In the genomic region with DNA sequence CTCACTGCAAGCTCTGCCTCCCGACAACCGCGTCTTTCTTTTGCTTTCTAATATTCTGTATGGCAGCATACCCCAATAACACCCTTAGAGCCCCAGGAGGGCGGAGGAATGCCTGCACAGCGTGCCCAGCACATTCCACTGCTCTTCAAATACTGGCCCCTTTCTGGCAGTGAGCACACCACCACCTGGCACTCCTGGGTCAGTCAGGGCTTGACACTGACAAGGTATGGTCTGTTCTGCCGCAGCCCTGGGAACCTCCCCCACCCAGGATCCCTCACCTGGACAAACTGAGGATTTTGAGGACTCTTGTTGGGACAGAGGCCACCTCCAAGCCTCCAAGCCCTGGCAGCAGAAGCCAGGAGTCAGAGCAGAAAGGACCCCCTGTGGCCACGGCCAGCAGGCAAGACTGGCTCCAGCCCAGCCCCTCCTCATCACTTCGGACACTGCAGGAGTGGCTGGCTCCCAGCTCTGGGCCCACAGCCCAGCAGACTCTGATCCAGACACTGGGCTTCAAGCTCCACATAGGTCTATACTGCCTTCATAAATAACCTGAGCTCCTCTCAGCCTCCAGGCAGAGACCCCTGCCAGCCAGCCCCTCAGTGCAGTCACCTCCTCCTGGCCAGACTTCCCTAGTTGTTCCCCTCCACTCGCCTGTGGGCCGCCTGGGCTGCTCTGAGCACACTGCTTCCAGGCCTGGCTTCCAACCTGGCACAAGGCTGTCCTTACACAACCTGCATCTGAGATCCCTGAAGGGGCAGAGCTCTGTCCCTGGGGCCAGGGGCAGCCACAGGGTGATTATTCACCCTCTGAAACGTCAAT, we compare ENCODE assay signal across 14 cellular contexts. TPM values are rescaled to one million over a fixed set of nuclear protein-coding genes. Genes with fewer than 3 reads are reported as not detected.
A peak's percentile ranks its signal among the peaks of the same experiment; 100 is the strongest.
DNase-seq lines count a peak whose midpoint lies in the region; ATAC-seq, FAIRE-seq and TF ChIP-seq lines count a peak whose summit lies in the region.
"Had no signal": no experiment of that assay in that cellular context is flagged by ENCODE, and none has a peak within 500 bp of the region (broad histone marks: within the 10 kb centered on the region; RNA-seq: fewer than 3 reads in every experiment).

No MANE protein-coding gene starts in this region.

- intact Hi-C loops in lower lobe of right lung (cut with DNase I) = no loop called here
- intact Hi-C loops in activated CD4-positive, alpha-beta T cell treated with anti-CD3 and anti-CD28 coated beads, Interleukin-2, amount 10 ng/mL, durations not matched to agents 24 days and 14 days (cut with micrococcal nuclease) = no loop called here

- H3K4me1 Mint-ChIP-seq in chondrocyte (ENCODE audit: low read depth) = peaks cover 25% of the 10 kb centered on the region
- peaks cover 6% of the 10 kb centered on the region for H3K4me1 Mint-ChIP-seq in activated CD4-positive, alpha-beta T cell treated with anti-CD3 and anti-CD28 coated beads, Interleukin-2, amount 10 ng/mL, durations not matched to agents 24 days and 14 days

- peak; percentile 61 for DNase-seq in NCI-H446 treated with DMSO at 0.1 percent for 48 hours (lab: John Stamatoyannopoulos, UW)
- no peak for DNase-seq in chondrocyte (ENCODE audit: low spot score)
- no peak for DNase-seq in lower lobe of right lung
- DNase-seq in substantia nigra (lab: John Stamatoyannopoulos, UW) = peak in 7 of 49 donors; percentile 25 to 74 (median 54)
- no peak for DNase-seq in small intestine
- no peak for DNase-seq in dedifferentiated amniotic fluid mesenchymal stem cell (ENCODE audit: extremely low spot score)
- no peak for DNase-seq in activated CD4-positive, alpha-beta T cell treated with anti-CD3 and anti-CD28 coated beads, Interleukin-2, amount 10 ng/mL, durations not matched to agents 24 days and 14 days
- DNase-seq: brain microvascular endothelial cell; CD4-positive, CD25-positive, alpha-beta regulatory T cell; esophagus squamous epithelium; immature natural killer cell; naive thymus-derived CD4-positive, alpha-beta T cell; NCI-H1092; NCI-H510A treated with DMSO at 0.1 percent for 48 hours had no signal

- ATAC-seq in lower lobe of right lung = peak; percentile 32 to 41
- ATAC-seq: naive thymus-derived CD4-positive, alpha-beta T cell had no signal

- peaks cover 25% of the 10 kb centered on the region for H3K36me3 Mint-ChIP-seq in chondrocyte (ENCODE audit: low read depth)
- peaks cover 37% of the 10 kb centered on the region for H3K36me3 Mint-ChIP-seq in activated CD4-positive, alpha-beta T cell treated with anti-CD3 and anti-CD28 coated beads, Interleukin-2, amount 10 ng/mL, durations not matched to agents 24 days and 14 days (ENCODE audit: low read depth)

- H3K9me3 Mint-ChIP-seq in chondrocyte (ENCODE audit: low read depth) = no peaks in the 10 kb centered on the region
- H3K9me3 Mint-ChIP-seq in activated CD4-positive, alpha-beta T cell treated with anti-CD3 and anti-CD28 coated beads, Interleukin-2, amount 10 ng/mL, durations not matched to agents 24 days and 14 days = no peaks in the 10 kb centered on the region
- H3K9me3 Mint-ChIP-seq: CD4-positive, CD25-positive, alpha-beta regulatory T cell; immature natural killer cell; naive thymus-derived CD4-positive, alpha-beta T cell had no signal

- 77 to 89% (median 78%) methylated on average over 10 to 11 of the region's 11 CpGs for WGBS in small intestine, 3 donors

- H3K4me3 ChIP-seq in lower lobe of right lung (no peak overlapping the region), small intestine (ENCODE audit: low read depth in 1 of 2, low read length in 2 of 2) (no peak overlapping the region)
- H3K4me3 ChIP-seq: esophagus squamous epithelium had no signal

- H3K4me1 ChIP-seq in lower lobe of right lung = peaks cover 25% of the 10 kb centered on the region
- H3K4me1 ChIP-seq in small intestine (ENCODE audit: control insufficient read depth in 2 of 2, insufficient read depth in 1 of 2, low read depth in 1 of 2, low read length in 1 of 2) = peaks cover 0 to 3% of the 10 kb centered on the region in 2 donors

- peaks cover 72% of the 10 kb centered on the region for H3K36me3 ChIP-seq in lower lobe of right lung
- peaks cover 8% of the 10 kb centered on the region in 2 donors for H3K36me3 ChIP-seq in small intestine (ENCODE audit: control insufficient read depth in 2 of 2, insufficient read depth in 2 of 2, low read length in 2 of 2)

- no peak for TF ChIP-seq CTCF in chondrocyte (IDR thresholded peaks at IDR 0.05)
- no peak for TF ChIP-seq CTCF in lower lobe of right lung (IDR thresholded peaks at IDR 0.05)

- H3K27ac ChIP-seq in lower lobe of right lung = peak overlapping the region; percentile 18
- H3K27ac ChIP-seq in substantia nigra (ENCODE audit: low read depth, low read length, poor library complexity, severe bottlenecking) = peak overlapping the region; percentile 66
- H3K27ac ChIP-seq in small intestine (ENCODE audit: low read depth in 1 of 2, low read length in 1 of 2) = no peak overlapping the region
- H3K27ac ChIP-seq: brain microvascular endothelial cell had no signal

- no peak overlapping the region for H3K4me3 Mint-ChIP-seq in chondrocyte (ENCODE audit: unreplicated experiment)
- H3K4me3 Mint-ChIP-seq in activated CD4-positive, alpha-beta T cell treated with anti-CD3 and anti-CD28 coated beads, Interleukin-2, amount 10 ng/mL, durations not matched to agents 24 days and 14 days = no peak overlapping the region
- H3K4me3 Mint-ChIP-seq: CD4-positive, CD25-positive, alpha-beta regulatory T cell; immature natural killer cell; naive thymus-derived CD4-positive, alpha-beta T cell had no signal

- no peak for FAIRE-seq in small intestine (lab: Jason Lieb, UNC)

- H3K27me3 ChIP-seq in lower lobe of right lung (ENCODE audit: low read depth) = no peaks in the 10 kb centered on the region
- H3K27me3 ChIP-seq in small intestine (ENCODE audit: control insufficient read depth in 2 of 2, insufficient read depth in 2 of 2, low read length in 2 of 2) = no peaks in the 10 kb centered on the region
- H3K27me3 ChIP-seq: brain microvascular endothelial cell, esophagus squamous epithelium had no signal

- peak overlapping the region; percentile 74 for H3K27ac Mint-ChIP-seq in chondrocyte (ENCODE audit: unreplicated experiment)
- H3K27ac Mint-ChIP-seq in activated CD4-positive, alpha-beta T cell treated with anti-CD3 and anti-CD28 coated beads, Interleukin-2, amount 10 ng/mL, durations not matched to agents 24 days and 14 days = no peak overlapping the region

- H3K9me3 ChIP-seq in lower lobe of right lung (no peaks in the 10 kb centered on the region), small intestine (ENCODE audit: control insufficient read depth, low read depth) (no peaks in the 10 kb centered on the region)
- H3K9me3 ChIP-seq: esophagus squamous epithelium had no signal

- H3K27me3 Mint-ChIP-seq in chondrocyte (ENCODE audit: low read depth) = no peaks in the 10 kb centered on the region
- H3K27me3 Mint-ChIP-seq in activated CD4-positive, alpha-beta T cell treated with anti-CD3 and anti-CD28 coated beads, Interleukin-2, amount 10 ng/mL, durations not matched to agents 24 days and 14 days = no peaks in the 10 kb centered on the region
- H3K27me3 Mint-ChIP-seq: CD4-positive, CD25-positive, alpha-beta regulatory T cell; naive thymus-derived CD4-positive, alpha-beta T cell had no signal

RNA-seq across cellular contexts. Expression of a gene that starts 14.5 kb away (rescaled TPM):
- total RNA-seq in chondrocyte = 49.3 to 106 TPM (median 101 TPM) in 3 replicates
- 40.2 TPM for total RNA-seq in lower lobe of right lung
- 10 to 100 TPM; 41.9 to 69.8 (median 43.8) TPM for polyA plus RNA-seq in small intestine
- 56.5 and 63.1 TPM in 2 replicates for total RNA-seq in activated CD4-positive, alpha-beta T cell treated with anti-CD3 and anti-CD28 coated beads, Interleukin-2, amount 10 ng/mL, durations not matched to agents 24 days and 14 days

RNA-seq across cellular contexts. Expression of a gene that starts 50.6 kb away (rescaled TPM):
- total RNA-seq in chondrocyte = 83.5 to 135 TPM (median 89.5 TPM) in 3 replicates
- total RNA-seq in lower lobe of right lung = 96.8 TPM
- polyA plus RNA-seq in small intestine = 10 to 100 TPM; 75.1 to 85.0 (median 84.1) TPM
- 263 and 272 TPM in 2 replicates for total RNA-seq in activated CD4-positive, alpha-beta T cell treated with anti-CD3 and anti-CD28 coated beads, Interleukin-2, amount 10 ng/mL, durations not matched to agents 24 days and 14 days

Comparison
In these comparisons a context has a peak if more than half of its experiments do, and no peak if none do; other contexts are left out.
1. H3K27ac ChIP-seq: peak in lower lobe of right lung (single experiment) and substantia nigra (single experiment); none in small intestine (0 of 2).